ENCODE assay signal across 8 cellular contexts in genomic region chr17:40323317-40323716, GRCh38. TPM values are rescaled to one million over a fixed set of nuclear protein-coding genes. Genes with fewer than 3 reads are reported as not detected.
DNase-seq lines count a peak whose midpoint lies in the region; ATAC-seq, FAIRE-seq and TF ChIP-seq lines count a peak whose summit lies in the region.
"Had no signal": no experiment of that assay in that cellular context is flagged by ENCODE, and none has a peak within 500 bp of the region (broad histone marks: within the 10 kb centered on the region; RNA-seq: fewer than 3 reads in every experiment).

No MANE protein-coding gene starts in this region.

- POLR2A ChIA-PET in activated B cell treated with CpG ODN at 0.5 μM for 24 hours (lab: Charles Lee) = interaction anchor here (0.7 to 7.4 kb wide), 17 partner anchors 8 to 1964 kb away, joined by 3 to 154 read pairs (median 5); partner anchors contain the start of genes CCR7, EIF1, NR1D1 and RARA

- H3K27me3 Mint-ChIP-seq in HFFc6 (ENCODE audit: insufficient read depth) (peaks cover 1% of the 10 kb centered on the region; the same call in 1 of the 2 replicates), activated B cell treated with CpG ODN at 0.5 μM for 24 hours (no peaks in the 10 kb centered on the region), glutamatergic neuron (ENCODE audit: unreplicated experiment) (peaks cover 4% of the 10 kb centered on the region)
- no peaks in the 10 kb centered on the region for H3K27me3 Mint-ChIP-seq in stimulated activated naive CD8-positive, alpha-beta T cell treated with anti-CD3 and anti-CD28 coated beads, Interleukin-15, amount 100 ng/mL, for 72 hours

- H3K27ac Mint-ChIP-seq in HFFc6 (peak overlapping the region; percentile 100), activated B cell treated with CpG ODN at 0.5 μM for 24 hours (peak overlapping the region; percentile 98), glutamatergic neuron (ENCODE audit: unreplicated experiment) (no peak overlapping the region)
- peak overlapping the region; percentile 99 to 100 for H3K27ac Mint-ChIP-seq in stimulated activated naive CD8-positive, alpha-beta T cell treated with anti-CD3 and anti-CD28 coated beads, Interleukin-15, amount 100 ng/mL, for 72 hours

- DNase-seq in HFFc6 (no peak), activated B cell treated with CpG ODN at 0.5 μM for 24 hours (no peak), glutamatergic neuron (no peak), GM19239 (ENCODE audit: insufficient read length, low spot score) (no peak)
- DNase-seq in stimulated activated naive CD8-positive, alpha-beta T cell treated with anti-CD3 and anti-CD28 coated beads, Interleukin-15, amount 100 ng/mL, for 72 hours = no peak

- no peak for TF ChIP-seq CTCF in HFFc6 (IDR thresholded peaks at IDR 0.05)
- no peak for TF ChIP-seq CTCF in activated B cell treated with CpG ODN at 0.5 μM for 24 hours (IDR thresholded peaks at IDR 0.05)
- TF ChIP-seq CTCF in glutamatergic neuron (IDR thresholded peaks at IDR 0.05; ENCODE audit: partially characterized antibody, unreplicated experiment) = no peak

- H3K4me1 Mint-ChIP-seq in HFFc6 (ENCODE audit: low read depth) (peaks cover 88% of the 10 kb centered on the region), activated B cell treated with CpG ODN at 0.5 μM for 24 hours (peaks cover 96% of the 10 kb centered on the region), glutamatergic neuron (ENCODE audit: low read depth, unreplicated experiment) (peaks cover 33% of the 10 kb centered on the region)
- peaks cover 91% of the 10 kb centered on the region for H3K4me1 Mint-ChIP-seq in stimulated activated naive CD8-positive, alpha-beta T cell treated with anti-CD3 and anti-CD28 coated beads, Interleukin-15, amount 100 ng/mL, for 72 hours

- peak overlapping the region; percentile 98 for H3K4me3 Mint-ChIP-seq in HFFc6
- H3K4me3 Mint-ChIP-seq in activated B cell treated with CpG ODN at 0.5 μM for 24 hours = peak overlapping the region; percentile 93
- H3K4me3 Mint-ChIP-seq in glutamatergic neuron (ENCODE audit: unreplicated experiment) = peak overlapping the region; percentile 10
- H3K4me3 Mint-ChIP-seq in stimulated activated naive CD8-positive, alpha-beta T cell treated with anti-CD3 and anti-CD28 coated beads, Interleukin-15, amount 100 ng/mL, for 72 hours = peak overlapping the region; percentile 88 to 96

- no peak for ATAC-seq in activated B cell treated with CpG ODN at 0.5 μM for 24 hours (ENCODE audit: low read depth)
- ATAC-seq in stimulated activated naive CD8-positive, alpha-beta T cell treated with anti-CD3 and anti-CD28 coated beads, Interleukin-15, amount 100 ng/mL, for 72 hours = no peak
- no peak for ATAC-seq in HG03039 (IDR thresholded peaks at IDR 0.05; ENCODE audit: unreplicated experiment)
- ATAC-seq in GM18520 (IDR thresholded peaks at IDR 0.05; ENCODE audit: unreplicated experiment) = no peak

- H3K9me3 Mint-ChIP-seq in HFFc6 (no peaks in the 10 kb centered on the region), activated B cell treated with CpG ODN at 0.5 μM for 24 hours (no peaks in the 10 kb centered on the region), glutamatergic neuron (ENCODE audit: unreplicated experiment) (peaks cover 2% of the 10 kb centered on the region)
- H3K9me3 Mint-ChIP-seq in stimulated activated naive CD8-positive, alpha-beta T cell treated with anti-CD3 and anti-CD28 coated beads, Interleukin-15, amount 100 ng/mL, for 72 hours = no peaks in the 10 kb centered on the region

- FAIRE-seq in GM19239 (lab: Jason Lieb, UNC) = no peak

- CTCF ChIA-PET in activated B cell treated with CpG ODN at 0.5 μM for 24 hours (lab: Charles Lee) = interaction anchor here (0.6 to 5.4 kb wide), 5 partner anchors 18 to 35 kb away, joined by 3 to 53 read pairs (median 4); no protein-coding TSS in a partner anchor

- intact Hi-C loops in activated B cell treated with CpG ODN at 0.5 μM for 24 hours (cut with micrococcal nuclease) = loop anchor here (1.0 to 10.0 kb wide), 5 partner anchors 21 to 1343 kb away; no protein-coding TSS in a partner anchor

- H3K36me3 Mint-ChIP-seq in HFFc6 (ENCODE audit: low read depth) (0 out of 2 replicates have a peak, but pooled peaks cover 8% of the 10 kb centered on the region), activated B cell treated with CpG ODN at 0.5 μM for 24 hours (ENCODE audit: low read depth) (peaks cover 18% of the 10 kb centered on the region), glutamatergic neuron (ENCODE audit: unreplicated experiment) (no peaks in the 10 kb centered on the region)

RNA-seq across cellular contexts. Expression of gene RARA, which starts 14.3 kb away (rescaled TPM):
- 10 to 100 TPM; 27.1 to 32.2 (median 28.8) TPM for total RNA-seq in HFFc6 (2021; fragmentation: NEBNext Ultra II Directional; extraction: Animal tissue kit (Norgen Biotek cat#: 25700))
- 71.2 and 72.5 TPM in 2 replicates for total RNA-seq in activated B cell treated with CpG ODN at 0.5 μM for 24 hours
- 26.2 TPM for total RNA-seq in glutamatergic neuron (ENCODE audit: unreplicated experiment)

RNA-seq across cellular contexts. Expression of gene CDC6, which starts 35.6 kb away (rescaled TPM):
- 10 to 100 TPM; 16.9 to 36.0 (median 31.5) TPM for total RNA-seq in HFFc6 (2021; fragmentation: NEBNext Ultra II Directional; extraction: Animal tissue kit (Norgen Biotek cat#: 25700))
- total RNA-seq in activated B cell treated with CpG ODN at 0.5 μM for 24 hours (9.2 and 9.7 TPM in 2 replicates), glutamatergic neuron (ENCODE audit: unreplicated experiment) (4.7 TPM)

RNA-seq across cellular contexts. Expression of gene GJD3, which starts 41.2 kb away (rescaled TPM):
- 1 to 10 TPM in 2 of 6 experiments, under 1 TPM in 4; 0.36 to 1.4 (median 0.81) TPM for total RNA-seq in HFFc6 (2021; fragmentation: NEBNext Ultra II Directional; extraction: Animal tissue kit (Norgen Biotek cat#: 25700))
- total RNA-seq in activated B cell treated with CpG ODN at 0.5 μM for 24 hours (not detected in 2 replicates), glutamatergic neuron (ENCODE audit: unreplicated experiment) (not detected)
- total RNA-seq: LHCN-M2 had no signal

Comparison
In these comparisons a context has a peak if more than half of its experiments do, and no peak if none do; other contexts are left out.
1. H3K4me3 Mint-ChIP-seq: peak in every context shown above with its lines; median percentile 98 in HFFc6; 93 in activated B cell treated with CpG ODN at 0.5 μM for 24 hours; 92 in stimulated activated naive CD8-positive, alpha-beta T cell treated with anti-CD3 and anti-CD28 coated beads, Interleukin-15, amount 100 ng/mL, for 72 hours; 10 in glutamatergic neuron.